ENCODE assay signal across 25 cellular contexts in the genomic region with DNA sequence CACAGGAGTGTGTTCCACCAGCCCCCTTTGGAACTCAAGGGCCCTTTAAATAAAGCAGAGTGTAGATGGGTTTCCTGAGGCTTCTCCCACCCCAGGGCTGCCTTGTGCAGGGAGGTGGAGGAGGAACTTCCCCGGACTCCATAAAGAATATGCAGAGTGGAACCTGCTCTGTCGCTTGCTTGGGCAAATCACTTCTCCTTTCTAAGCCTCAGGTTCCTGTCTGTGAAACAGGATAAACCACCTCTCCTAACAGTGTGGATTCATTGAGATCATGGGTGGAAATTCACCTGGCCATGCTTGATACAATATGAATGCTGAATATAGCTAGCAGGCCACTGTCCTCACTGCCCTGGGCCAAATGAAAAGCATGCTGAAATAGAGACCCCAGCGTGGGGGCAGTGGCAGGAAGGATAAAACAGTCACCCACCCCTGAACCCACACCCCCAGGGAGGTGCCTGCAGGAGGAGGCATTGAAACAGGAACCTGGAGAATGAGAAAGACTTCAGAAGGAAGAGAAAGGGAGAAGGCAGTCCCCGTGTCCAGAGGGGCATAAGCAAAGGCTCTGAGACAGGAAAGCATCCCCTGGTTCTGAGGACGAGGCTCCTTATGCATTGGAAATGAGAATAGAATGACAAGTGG. TPM values are rescaled to one million over a fixed set of nuclear protein-coding genes. Genes with fewer than 3 reads are reported as not detected.
DNase-seq lines count a peak whose midpoint lies in the region; FAIRE-seq and TF ChIP-seq lines count a peak whose summit lies in the region.
"Had no signal": no experiment of that assay in that cellular context is flagged by ENCODE, and none has a peak within 500 bp of the region (broad histone marks: within the 10 kb centered on the region; RNA-seq: fewer than 3 reads in every experiment).

No MANE protein-coding gene starts in this region.

- no peak overlapping the region for H3K4me3 Mint-ChIP-seq in neural progenitor cell
- H3K4me3 Mint-ChIP-seq: activated naive CD8-positive, alpha-beta T cell treated with anti-CD3 and anti-CD28 coated beads for 36 hours; naive B cell had no signal

- H3K27me3 ChIP-seq in HUES6 (ENCODE audit: control insufficient read depth, insufficient read depth, low read length), result peaks cover 24% of the 10 kb centered on the region; the same call in 1 of the 2 replicates
- H3K27me3 ChIP-seq in neural progenitor cell, result peaks cover 9% of the 10 kb centered on the region
- no peaks in the 10 kb centered on the region for H3K27me3 ChIP-seq in small intestine (ENCODE audit: control insufficient read depth in 2 of 2, insufficient read depth in 2 of 2, low read length in 2 of 2)

- H3K9me3 ChIP-seq in HUES6 (ENCODE audit: control insufficient read depth, insufficient read depth, low read depth, low read length) (no peaks in the 10 kb centered on the region), neural progenitor cell (ENCODE audit: low read depth) (no peaks in the 10 kb centered on the region), small intestine (ENCODE audit: control insufficient read depth, low read depth) (no peaks in the 10 kb centered on the region)
- H3K9me3 ChIP-seq: Caco-2 had no signal

- peaks cover 9% of the 10 kb centered on the region for H3F3A ChIP-seq in neural progenitor cell (ENCODE audit: low read depth)

- H3K9ac ChIP-seq in HUES6 (ENCODE audit: low read length) (peak overlapping the region; percentile 33), neural progenitor cell (no peak overlapping the region)

- peaks cover 29% of the 10 kb centered on the region for H3K4me1 Mint-ChIP-seq in neural progenitor cell
- H3K4me1 Mint-ChIP-seq: activated naive CD8-positive, alpha-beta T cell treated with anti-CD3 and anti-CD28 coated beads for 36 hours had no signal

- H4K20me1 ChIP-seq in neural progenitor cell (ENCODE audit: low read depth), result no peaks in the 10 kb centered on the region

- H3K27me3 Mint-ChIP-seq in neural progenitor cell (ENCODE audit: insufficient read depth, low read depth), result peaks cover 10% of the 10 kb centered on the region
- H3K27me3 Mint-ChIP-seq: activated naive CD8-positive, alpha-beta T cell treated with anti-CD3 and anti-CD28 coated beads for 36 hours; naive B cell had no signal

- no peaks in the 10 kb centered on the region for H3K9me3 Mint-ChIP-seq in neural progenitor cell
- H3K9me3 Mint-ChIP-seq: activated naive CD8-positive, alpha-beta T cell treated with anti-CD3 and anti-CD28 coated beads for 36 hours had no signal

- H2AFZ ChIP-seq in neural progenitor cell (replicated peaks), result no peak overlapping the region

- FAIRE-seq in H54 (lab: Jason Lieb, UNC) (no peak), small intestine (lab: Jason Lieb, UNC) (no peak)

- no peak for TF ChIP-seq POLR2A in H54 (IDR thresholded peaks at IDR 0.05; ENCODE audit: low read depth, low read length)

- TF ChIP-seq CTCF in coronary artery (IDR thresholded peaks at IDR 0.05) (no peak), neural progenitor cell (IDR thresholded peaks at IDR 0.05) (no peak)

- no peaks in the 10 kb centered on the region for H3K36me3 ChIP-seq in HUES6 (ENCODE audit: control insufficient read depth, insufficient read depth, low read length)
- no peaks in the 10 kb centered on the region for H3K36me3 ChIP-seq in neural progenitor cell
- no peaks in the 10 kb centered on the region for H3K36me3 ChIP-seq in small intestine (ENCODE audit: control insufficient read depth in 2 of 2, insufficient read depth in 2 of 2, low read length in 2 of 2)

- WGBS in small intestine, 3 donors, result 71 to 77% (median 72%) methylated on average over 5 of the region's 5 CpGs

- H3K4me3 ChIP-seq in HUES6 (ENCODE audit: low read depth, low read length) (no peak overlapping the region), coronary artery (no peak overlapping the region), neural progenitor cell (no peak overlapping the region), small intestine (ENCODE audit: low read depth in 1 of 2, low read length in 2 of 2) (no peak overlapping the region)

- H3K79me2 ChIP-seq in neural progenitor cell (ENCODE audit: low read depth), result no peaks in the 10 kb centered on the region

- peaks cover 31% of the 10 kb centered on the region for H3K4me1 ChIP-seq in HUES6 (ENCODE audit: control insufficient read depth, insufficient read depth, low read length)
- H3K4me1 ChIP-seq in neural progenitor cell, result peaks cover 39% of the 10 kb centered on the region
- no peaks in the 10 kb centered on the region for H3K4me1 ChIP-seq in small intestine (ENCODE audit: control insufficient read depth in 2 of 2, insufficient read depth in 1 of 2, low read depth in 1 of 2, low read length in 1 of 2)
- H3K4me1 ChIP-seq: Caco-2 had no signal

- H3K27ac Mint-ChIP-seq in neural progenitor cell, result no peak overlapping the region
- H3K27ac Mint-ChIP-seq: activated naive CD8-positive, alpha-beta T cell treated with anti-CD3 and anti-CD28 coated beads for 36 hours had no signal

- no peaks in the 10 kb centered on the region for H3K36me3 Mint-ChIP-seq in neural progenitor cell
- H3K36me3 Mint-ChIP-seq: activated naive CD8-positive, alpha-beta T cell treated with anti-CD3 and anti-CD28 coated beads for 36 hours; naive B cell had no signal

- H3K27ac ChIP-seq in HUES6 (ENCODE audit: low read depth, low read length), result no peak overlapping the region
- H3K27ac ChIP-seq in coronary artery, result no peak overlapping the region
- H3K27ac ChIP-seq in neural progenitor cell, result no peak overlapping the region
- H3K27ac ChIP-seq in small intestine (ENCODE audit: low read depth in 1 of 2, low read length in 1 of 2), result no peak overlapping the region
- H3K27ac ChIP-seq: C4-2B had no signal

- peak overlapping the region; percentile 28 for H3K4me2 ChIP-seq in neural progenitor cell

- DNase-seq in NOMO-1 treated with dmso at 0.1 percent for 144 hours (lab: John Stamatoyannopoulos, UW; ENCODE audit: unreplicated experiment), result peak; percentile 6
- DNase-seq in coronary artery (ENCODE audit: low spot score), result peak; percentile 45
- DNase-seq in neural progenitor cell (ENCODE audit: low spot score), result no peak
- DNase-seq in DMS 273 (lab: John Stamatoyannopoulos, UW; ENCODE audit: unreplicated experiment), result no peak
- no peak for DNase-seq in H54 (ENCODE audit: insufficient read length, low spot score)
- DNase-seq in middle frontal gyrus (ENCODE audit: extremely low spot score, low spot score), result no peak
- no peak for DNase-seq in small intestine
- DNase-seq: activated CD4-positive, alpha-beta T cell treated with anti-CD3 and anti-CD28 coated beads for 48 hours; activated gamma-delta T cell; activated naive CD8-positive, alpha-beta T cell treated with anti-CD3 and anti-CD28 coated beads for 36 hours; activated T-cell treated with anti-CD3 and anti-CD28 coated beads, Interleukin-2, amount 50 U/mL, for 1 hour; Caco-2; cortex of kidney; effector memory CD4-positive, alpha-beta T cell; IMR-90; left ventricle myocardium superior; naive B cell; occipital lobe; OCI-M1; stimulated activated naive CD4-positive, alpha-beta T cell; SW 1271 had no signal

RNA-seq across cellular contexts. Expression of gene CHRNB4, which starts 41.1 kb away (rescaled TPM):
- 0.24 and 0.37 TPM in 2 replicates for total RNA-seq in neural progenitor cell (ENCODE audit: low replicate concordance)
- 1 to 10 TPM in 1 of 3 donors, not detected in 2; 1.4 TPM for polyA plus RNA-seq in small intestine
- total RNA-seq: activated naive CD8-positive, alpha-beta T cell treated with anti-CD3 and anti-CD28 coated beads for 36 hours; aorta; G401; IMR-90; left ventricle myocardium superior had no signal
- polyA plus RNA-seq: aorta, IMR-90 had no signal

Comparison
In these comparisons a context has a peak if more than half of its experiments do, and no peak if none do; other contexts are left out.
1. DNase-seq: peak in NOMO-1 treated with dmso at 0.1 percent for 144 hours (single experiment) and coronary artery (single experiment); none in neural progenitor cell (single experiment), DMS 273 (single experiment), H54 (single experiment), middle frontal gyrus (single experiment) and small intestine (single experiment).